ENCODE assay signal across 1 cellular context in the genomic region with DNA sequence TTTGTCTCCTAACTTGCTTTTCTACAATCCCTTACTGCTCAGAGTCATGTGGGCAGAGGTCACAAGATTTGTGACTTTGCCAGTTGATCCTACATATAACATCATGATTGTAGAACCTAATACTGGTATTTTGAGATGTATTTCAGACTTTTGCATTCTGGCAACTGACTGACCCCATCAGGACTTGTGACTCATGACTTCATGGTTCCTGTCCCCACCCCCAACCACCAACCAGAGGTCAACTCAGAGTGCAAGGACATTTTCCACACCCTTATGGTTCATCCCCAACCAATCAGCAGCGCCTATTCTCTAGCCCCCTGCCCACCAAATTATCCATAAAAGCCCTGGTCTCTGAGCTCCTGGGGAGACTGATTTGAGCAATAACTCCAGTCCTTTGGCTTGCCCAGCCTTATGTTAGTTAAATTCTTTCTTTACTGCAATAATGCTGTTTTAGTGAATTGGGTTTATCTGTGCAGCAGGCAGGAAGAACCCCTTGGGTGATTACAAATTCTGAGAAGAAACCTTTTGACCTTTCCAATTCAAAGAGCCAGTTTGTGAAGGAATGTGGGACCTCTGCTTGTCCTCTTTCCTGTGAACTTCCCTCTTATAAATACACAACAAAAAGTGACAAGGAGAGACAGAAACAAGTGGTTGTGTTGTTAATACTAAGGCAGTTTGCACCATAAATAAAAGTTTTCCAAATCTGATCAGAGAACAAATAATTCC.
TF ChIP-seq lines count a peak whose summit lies in the region.

No MANE protein-coding gene starts in this region.

TF ChIP-seq in HepG2, 621 proteins besides CTCF, POLR2A, EP300 and RAD21 (continued from another document):
- TF ChIP-seq, protein P1, sequence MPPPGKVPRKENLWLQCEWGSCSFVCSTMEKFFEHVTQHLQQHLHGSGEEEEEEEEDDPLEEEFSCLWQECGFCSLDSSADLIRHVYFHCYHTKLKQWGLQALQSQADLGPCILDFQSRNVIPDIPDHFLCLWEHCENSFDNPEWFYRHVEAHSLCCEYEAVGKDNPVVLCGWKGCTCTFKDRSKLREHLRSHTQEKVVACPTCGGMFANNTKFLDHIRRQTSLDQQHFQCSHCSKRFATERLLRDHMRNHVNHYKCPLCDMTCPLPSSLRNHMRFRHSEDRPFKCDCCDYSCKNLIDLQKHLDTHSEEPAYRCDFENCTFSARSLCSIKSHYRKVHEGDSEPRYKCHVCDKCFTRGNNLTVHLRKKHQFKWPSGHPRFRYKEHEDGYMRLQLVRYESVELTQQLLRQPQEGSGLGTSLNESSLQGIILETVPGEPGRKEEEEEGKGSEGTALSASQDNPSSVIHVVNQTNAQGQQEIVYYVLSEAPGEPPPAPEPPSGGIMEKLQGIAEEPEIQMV (CRISPR knock-in tag; IDR thresholded peaks at IDR 0.05; ENCODE audit: low read depth), result no peak
- TF ChIP-seq MXD4 (CRISPR knock-in tag; IDR thresholded peaks at IDR 0.05) (no peak), ZNF354B (CRISPR knock-in tag; IDR thresholded peaks at IDR 0.05) (no peak), PAX8 (CRISPR knock-in tag; IDR thresholded peaks at IDR 0.05; ENCODE audit: borderline replicate concordance) (no peak), ZNF367 (CRISPR knock-in tag; IDR thresholded peaks at IDR 0.05; ENCODE audit: borderline replicate concordance) (no peak), RBM39 (IDR thresholded peaks at IDR 0.05; ENCODE audit: low read depth, low read length, poor library complexity, severe bottlenecking) (no peak), RFXAP (CRISPR knock-in tag; IDR thresholded peaks at IDR 0.05; ENCODE audit: borderline replicate concordance) (no peak), PITX1 (CRISPR knock-in tag; IDR thresholded peaks at IDR 0.05) (no peak), ATAD3A (CRISPR knock-in tag; IDR thresholded peaks at IDR 0.05) (no peak)
- TF ChIP-seq, protein P2, sequence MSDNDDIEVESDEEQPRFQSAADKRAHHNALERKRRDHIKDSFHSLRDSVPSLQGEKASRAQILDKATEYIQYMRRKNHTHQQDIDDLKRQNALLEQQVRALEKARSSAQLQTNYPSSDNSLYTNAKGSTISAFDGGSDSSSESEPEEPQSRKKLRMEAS (IDR thresholded peaks at IDR 0.05), result no peak
- TF ChIP-seq, protein P3, sequence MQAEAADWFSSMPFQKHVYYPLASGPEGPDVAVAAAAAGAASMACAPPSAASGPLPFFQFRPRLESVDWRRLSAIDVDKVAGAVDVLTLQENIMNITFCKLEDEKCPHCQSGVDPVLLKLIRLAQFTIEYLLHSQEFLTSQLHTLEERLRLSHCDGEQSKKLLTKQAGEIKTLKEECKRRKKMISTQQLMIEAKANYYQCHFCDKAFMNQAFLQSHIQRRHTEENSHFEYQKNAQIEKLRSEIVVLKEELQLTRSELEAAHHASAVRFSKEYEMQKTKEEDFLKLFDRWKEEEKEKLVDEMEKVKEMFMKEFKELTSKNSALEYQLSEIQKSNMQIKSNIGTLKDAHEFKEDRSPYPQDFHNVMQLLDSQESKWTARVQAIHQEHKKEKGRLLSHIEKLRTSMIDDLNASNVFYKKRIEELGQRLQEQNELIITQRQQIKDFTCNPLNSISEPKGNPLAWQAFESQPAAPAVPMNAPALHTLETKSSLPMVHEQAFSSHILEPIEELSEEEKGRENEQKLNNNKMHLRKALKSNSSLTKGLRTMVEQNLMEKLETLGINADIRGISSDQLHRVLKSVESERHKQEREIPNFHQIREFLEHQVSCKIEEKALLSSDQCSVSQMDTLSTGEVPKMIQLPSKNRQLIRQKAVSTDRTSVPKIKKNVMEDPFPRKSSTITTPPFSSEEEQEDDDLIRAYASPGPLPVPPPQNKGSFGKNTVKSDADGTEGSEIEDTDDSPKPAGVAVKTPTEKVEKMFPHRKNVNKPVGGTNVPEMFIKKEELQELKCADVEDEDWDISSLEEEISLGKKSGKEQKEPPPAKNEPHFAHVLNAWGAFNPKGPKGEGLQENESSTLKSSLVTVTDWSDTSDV (CRISPR knock-in tag; IDR thresholded peaks at IDR 0.05), result no peak
TF ChIP-seq in HepG2: peak in this region for 0.
